ENCODE assay signal across 7 cellular contexts in the genomic region with DNA sequence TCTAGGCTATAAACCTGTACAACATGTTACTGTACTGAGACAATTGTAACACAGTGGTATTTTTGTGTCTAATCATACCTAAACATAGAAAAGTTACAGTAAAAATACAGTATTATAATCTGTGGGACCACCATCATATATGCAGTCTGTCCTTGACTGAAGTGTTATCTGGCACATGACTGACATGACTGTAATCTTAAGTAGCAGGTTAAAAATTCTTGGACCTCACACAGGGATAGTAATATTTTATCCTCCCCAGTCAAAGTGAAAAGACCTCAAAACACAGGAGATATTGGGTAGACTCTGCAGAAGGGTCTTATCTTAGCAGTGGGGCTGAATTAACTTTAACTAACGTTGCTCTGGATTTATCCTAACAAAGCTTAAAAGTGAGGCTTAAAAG. TPM values are rescaled to one million over a fixed set of nuclear protein-coding genes. Genes with fewer than 3 reads are reported as not detected.
"Had no signal": no experiment of that assay in that cellular context is flagged by ENCODE, and none has a peak within 500 bp of the region (broad histone marks: within the 10 kb centered on the region; RNA-seq: fewer than 3 reads in every experiment).

No MANE protein-coding gene starts in this region.

- DNase-seq: IMR-90, KBM-7, KG1 had no signal

- ATAC-seq: HepG2 had no signal

- FAIRE-seq: HepG2, HTR-8/SVneo had no signal

- H3K36me3 Mint-ChIP-seq: IgD-negative memory B cell had no signal

- H3K27ac Mint-ChIP-seq: IgD-negative memory B cell had no signal

- H3K27ac ChIP-seq: HL-60 had no signal

- H3K4me3 Mint-ChIP-seq: IgD-negative memory B cell had no signal

- H3K9me3 Mint-ChIP-seq: IgD-negative memory B cell had no signal

- H3K4me1 Mint-ChIP-seq: IgD-negative memory B cell had no signal

RNA-seq across cellular contexts. Expression of a gene that starts 4.9 kb away (rescaled TPM):
- polyA plus RNA-seq: IgD-negative memory B cell had no signal
